ENCODE assay signal across 21 cellular contexts in genomic region chr4:19675172-19675811, GRCh38.
DNase-seq lines count a peak whose midpoint lies in the region; ATAC-seq, FAIRE-seq and TF ChIP-seq lines count a peak whose summit lies in the region.
"Had no signal": no experiment of that assay in that cellular context is flagged by ENCODE, and none has a peak within 500 bp of the region (broad histone marks: within the 10 kb centered on the region; RNA-seq: fewer than 3 reads in every experiment).

No MANE protein-coding gene starts in this region.

- H3K36me3 Mint-ChIP-seq in activated CD8-positive, alpha-beta T cell treated with anti-CD3 and anti-CD28 coated beads, Interleukin-2, amount 10 ng/mL, durations not matched to agents 7 days and 5 days (ENCODE audit: low read depth): no peaks in the 10 kb centered on the region
- H3K36me3 Mint-ChIP-seq: activated CD4-positive, alpha-beta memory T cell treated with anti-CD3 and anti-CD28 coated beads for 36 hours had no signal

- H3K9me3 ChIP-seq in thyroid gland: no peaks in the 10 kb centered on the region
- H3K9me3 ChIP-seq: HAP-1, SJCRH30 had no signal

- DNase-seq in Right ventricle myocardium inferior (ENCODE audit: missing footprints) (no peak), cardiac septum (ENCODE audit: low spot score) (no peak), astrocyte of the hippocampus (ENCODE audit: low read depth, low spot score) (peak; percentile 82), hepatic stellate cell (ENCODE audit: low spot score) (peak; percentile 4), thyroid gland (peak; percentile 62 to 75), HTR-8/SVneo (ENCODE audit: insufficient read length, low spot score) (no peak)
- no peak for DNase-seq in activated CD8-positive, alpha-beta T cell treated with anti-CD3 and anti-CD28 coated beads, Interleukin-2, amount 10 ng/mL, durations not matched to agents 7 days and 5 days
- DNase-seq: activated CD4-positive, alpha-beta memory T cell treated with anti-CD3 and anti-CD28 coated beads for 36 hours; COR-L47; effector memory CD8-positive, alpha-beta T cell; GF-D8; heart right ventricle; NCI-H2081; NCI-H774; SJCRH30 had no signal

- peaks cover 11 to 12% of the 10 kb centered on the region in 2 donors for H3K4me1 ChIP-seq in thyroid gland
- H3K4me1 ChIP-seq: breast epithelium, HAP-1, heart right ventricle, SJCRH30 had no signal

- no peaks in the 10 kb centered on the region for H3K4me1 Mint-ChIP-seq in activated CD8-positive, alpha-beta T cell treated with anti-CD3 and anti-CD28 coated beads, Interleukin-2, amount 10 ng/mL, durations not matched to agents 7 days and 5 days (ENCODE audit: low read depth)

- ATAC-seq in Right ventricle myocardium inferior (peak; percentile 81), GM18517 (IDR thresholded peaks at IDR 0.05; ENCODE audit: unreplicated experiment) (no peak)
- ATAC-seq in activated CD8-positive, alpha-beta T cell treated with anti-CD3 and anti-CD28 coated beads, Interleukin-2, amount 10 ng/mL, durations not matched to agents 7 days and 5 days: no peak
- ATAC-seq: effector memory CD8-positive, alpha-beta T cell had no signal

- no peak for FAIRE-seq in HTR-8/SVneo (lab: Jason Lieb, UNC)

- H3K27ac Mint-ChIP-seq in activated CD8-positive, alpha-beta T cell treated with anti-CD3 and anti-CD28 coated beads, Interleukin-2, amount 10 ng/mL, durations not matched to agents 7 days and 5 days: no peak overlapping the region
- H3K27ac Mint-ChIP-seq: activated CD4-positive, alpha-beta memory T cell treated with anti-CD3 and anti-CD28 coated beads for 36 hours; effector memory CD8-positive, alpha-beta T cell had no signal

- intact Hi-C loops in Right ventricle myocardium inferior (cut with DNase I): no loop called here
- intact Hi-C loops in cardiac septum (cut with DNase I): no loop called here
- intact Hi-C loops in thyroid gland (cut with DNase I): no loop called here

- POLR2A ChIA-PET in activated CD8-positive, alpha-beta T cell treated with anti-CD3 and anti-CD28 coated beads, Interleukin-2, amount 10 ng/mL, durations not matched to agents 7 days and 5 days (lab: Charles Lee): no interaction called here

- no peak for TF ChIP-seq POLR2A in thyroid gland (IDR thresholded peaks at IDR 0.05)

- H3K27me3 Mint-ChIP-seq in activated CD8-positive, alpha-beta T cell treated with anti-CD3 and anti-CD28 coated beads, Interleukin-2, amount 10 ng/mL, durations not matched to agents 7 days and 5 days (ENCODE audit: low read depth): no peaks in the 10 kb centered on the region
- H3K27me3 Mint-ChIP-seq: activated CD4-positive, alpha-beta memory T cell treated with anti-CD3 and anti-CD28 coated beads for 36 hours; effector memory CD8-positive, alpha-beta T cell had no signal

- no peak for TF ChIP-seq CTCF in thyroid gland (IDR thresholded peaks at IDR 0.05)

- H3K27me3 ChIP-seq in thyroid gland: no peaks in the 10 kb centered on the region
- H3K27me3 ChIP-seq: breast epithelium, heart right ventricle, SJCRH30 had no signal

- no peaks in the 10 kb centered on the region for H3K36me3 ChIP-seq in thyroid gland
- H3K36me3 ChIP-seq: breast epithelium, HAP-1, heart right ventricle, SJCRH30 had no signal

- CTCF ChIA-PET in activated CD8-positive, alpha-beta T cell treated with anti-CD3 and anti-CD28 coated beads, Interleukin-2, amount 10 ng/mL, durations not matched to agents 7 days and 5 days (lab: Charles Lee): no interaction called here

- no peak overlapping the region for H3K4me3 Mint-ChIP-seq in activated CD8-positive, alpha-beta T cell treated with anti-CD3 and anti-CD28 coated beads, Interleukin-2, amount 10 ng/mL, durations not matched to agents 7 days and 5 days
- H3K4me3 Mint-ChIP-seq: activated CD4-positive, alpha-beta memory T cell treated with anti-CD3 and anti-CD28 coated beads for 36 hours; effector memory CD8-positive, alpha-beta T cell had no signal

- H3K9me3 Mint-ChIP-seq in activated CD8-positive, alpha-beta T cell treated with anti-CD3 and anti-CD28 coated beads, Interleukin-2, amount 10 ng/mL, durations not matched to agents 7 days and 5 days (ENCODE audit: insufficient read depth): no peaks in the 10 kb centered on the region

- H3K27ac ChIP-seq in thyroid gland: peak overlapping the region; percentile 27 to 43 (median 33)
- H3K27ac ChIP-seq: 22Rv1, HL-60, SJCRH30, skin epidermis had no signal

- 60 to 62% methylated on average over 4 of the region's 4 CpGs for WGBS in thyroid gland, 2 donors

- no peak overlapping the region for H3K4me3 ChIP-seq in thyroid gland (replicated peaks in 1 of 3)
- H3K4me3 ChIP-seq: breast epithelium, HAP-1, heart right ventricle, SJCRH30, skin epidermis had no signal

Comparison
In these comparisons a context has a peak if more than half of its experiments do, and no peak if none do; other contexts are left out.
1. DNase-seq: peak in astrocyte of the hippocampus (single experiment), hepatic stellate cell (single experiment) and thyroid gland (2 of 2); none in Right ventricle myocardium inferior (single experiment), cardiac septum (single experiment), activated CD8-positive, alpha-beta T cell treated with anti-CD3 and anti-CD28 coated beads, Interleukin-2, amount 10 ng/mL, durations not matched to agents 7 days and 5 days (single experiment) and HTR-8/SVneo (single experiment).